Comparison of ENCODE assay signal across 8 cellular contexts in genomic region chr15:69576035-69576526, GRCh38.
DNase-seq lines count a peak whose midpoint lies in the region; ATAC-seq and TF ChIP-seq lines count a peak whose summit lies in the region.

No MANE protein-coding gene starts in this region.

- no peaks in the 10 kb centered on the region for H3K36me3 ChIP-seq in WERI-Rb-1
- H3K36me3 ChIP-seq in mesendoderm (ENCODE audit: control insufficient read depth, insufficient read depth, low read length) = no peaks in the 10 kb centered on the region

- no peak overlapping the region for H2BK5ac ChIP-seq in mesendoderm (ENCODE audit: low read length)

- H3K23ac ChIP-seq in mesendoderm (ENCODE audit: low read length) = no peak overlapping the region

- no peak overlapping the region for H2AK5ac ChIP-seq in mesendoderm (ENCODE audit: low read length)

- H4K8ac ChIP-seq in mesendoderm (ENCODE audit: low read depth, low read length) = no peak overlapping the region

- H2BK120ac ChIP-seq in mesendoderm (ENCODE audit: low read depth, low read length) = no peak overlapping the region

- TF ChIP-seq CTCF in WERI-Rb-1 (IDR thresholded peaks at IDR 0.05; ENCODE audit: low read depth, low read length) = peak; percentile 74

- H3K4me3 ChIP-seq in WERI-Rb-1 (ENCODE audit: low read depth, low read length) (no peak overlapping the region), mesendoderm (ENCODE audit: low read length) (no peak overlapping the region)

- H3K9ac ChIP-seq in mesendoderm (ENCODE audit: low read length) = no peak overlapping the region

- H3K18ac ChIP-seq in mesendoderm (ENCODE audit: low read length) = no peak overlapping the region

- no peak overlapping the region for H3K56ac ChIP-seq in mesendoderm (ENCODE audit: low read length)

- no peak for ATAC-seq in GM21723 (IDR thresholded peaks at IDR 0.05; ENCODE audit: unreplicated experiment)

- in situ Hi-C loops in T47D (cut with HindIII; ENCODE audit: low pct_unique_long_range_greater_than_20kb, low sequenced_read_pairs) = no loop called here

- H2BK15ac ChIP-seq in mesendoderm (replicated peaks; ENCODE audit: low read depth) = no peak overlapping the region

- no CpG with 5 or more reads among the region's 3 CpGs for WGBS in mesendoderm (ENCODE audit: extremely low coverage, insufficient coverage, low lambda C conversion rate)

- no peaks in the 10 kb centered on the region for H3K79me1 ChIP-seq in mesendoderm (ENCODE audit: low read length)

- H3K9me3 ChIP-seq in WERI-Rb-1 (ENCODE audit: severe bottlenecking) = no peaks in the 10 kb centered on the region

- no peaks in the 10 kb centered on the region for H3K79me2 ChIP-seq in mesendoderm (ENCODE audit: control insufficient read depth, insufficient read depth, low read length)

- H3K27ac ChIP-seq in WERI-Rb-1 (no peak overlapping the region), mesendoderm (ENCODE audit: low read depth, low read length) (no peak overlapping the region)

- H3K4me1 ChIP-seq in mesendoderm (ENCODE audit: control insufficient read depth, low read depth, low read length) = no peaks in the 10 kb centered on the region

- no peak overlapping the region for H3K4me2 ChIP-seq in mesendoderm (ENCODE audit: low read length)

- no peak overlapping the region for H3K4ac ChIP-seq in mesendoderm (ENCODE audit: low read depth, low read length)

- H4K5ac ChIP-seq in mesendoderm (ENCODE audit: low read length) = no peak overlapping the region

- H3K27me3 ChIP-seq in WERI-Rb-1 (ENCODE audit: insufficient read depth, low read depth, severe bottlenecking) = no peaks in the 10 kb centered on the region
- no peaks in the 10 kb centered on the region for H3K27me3 ChIP-seq in mesendoderm (ENCODE audit: insufficient read depth, low read length, poor library complexity)

- DNase-seq in GDM1 (lab: John Stamatoyannopoulos, UW) (peak; percentile 95), NCI-H1092 treated with DMSO at 0.1 percent for 48 hours (lab: John Stamatoyannopoulos, UW) (peak; percentile 55), WERI-Rb-1 (peak; percentile 33), T47D (ENCODE audit: low read depth in 1 of 2, low spot score in 1 of 2) (peak; percentile 65 to 79), kidney glomerular epithelial cell (lab: John Stamatoyannopoulos, UW) (peak; percentile 38), mesendoderm (no peak)
- peak; percentile 42 to 61 (median 51) for DNase-seq in stimulated activated CD4-positive, alpha-beta T cell treated with anti-CD3 and anti-CD28 coated beads, TNF-alpha, amount 100 ng/mL, for 1 hour (ENCODE audit: low read depth in 3 of 3, low spot score in 1 of 3)
